Comparison of ENCODE assay signal across 1 cellular context in genomic region chr14:93110856-93111419, GRCh38.
TF ChIP-seq lines count a peak whose summit lies in the region.

No MANE protein-coding gene starts in this region.

TF ChIP-seq in K562, 482 proteins besides CTCF, POLR2A, EP300 and RAD21 (continued from another document):
- TF ChIP-seq, protein P1, sequence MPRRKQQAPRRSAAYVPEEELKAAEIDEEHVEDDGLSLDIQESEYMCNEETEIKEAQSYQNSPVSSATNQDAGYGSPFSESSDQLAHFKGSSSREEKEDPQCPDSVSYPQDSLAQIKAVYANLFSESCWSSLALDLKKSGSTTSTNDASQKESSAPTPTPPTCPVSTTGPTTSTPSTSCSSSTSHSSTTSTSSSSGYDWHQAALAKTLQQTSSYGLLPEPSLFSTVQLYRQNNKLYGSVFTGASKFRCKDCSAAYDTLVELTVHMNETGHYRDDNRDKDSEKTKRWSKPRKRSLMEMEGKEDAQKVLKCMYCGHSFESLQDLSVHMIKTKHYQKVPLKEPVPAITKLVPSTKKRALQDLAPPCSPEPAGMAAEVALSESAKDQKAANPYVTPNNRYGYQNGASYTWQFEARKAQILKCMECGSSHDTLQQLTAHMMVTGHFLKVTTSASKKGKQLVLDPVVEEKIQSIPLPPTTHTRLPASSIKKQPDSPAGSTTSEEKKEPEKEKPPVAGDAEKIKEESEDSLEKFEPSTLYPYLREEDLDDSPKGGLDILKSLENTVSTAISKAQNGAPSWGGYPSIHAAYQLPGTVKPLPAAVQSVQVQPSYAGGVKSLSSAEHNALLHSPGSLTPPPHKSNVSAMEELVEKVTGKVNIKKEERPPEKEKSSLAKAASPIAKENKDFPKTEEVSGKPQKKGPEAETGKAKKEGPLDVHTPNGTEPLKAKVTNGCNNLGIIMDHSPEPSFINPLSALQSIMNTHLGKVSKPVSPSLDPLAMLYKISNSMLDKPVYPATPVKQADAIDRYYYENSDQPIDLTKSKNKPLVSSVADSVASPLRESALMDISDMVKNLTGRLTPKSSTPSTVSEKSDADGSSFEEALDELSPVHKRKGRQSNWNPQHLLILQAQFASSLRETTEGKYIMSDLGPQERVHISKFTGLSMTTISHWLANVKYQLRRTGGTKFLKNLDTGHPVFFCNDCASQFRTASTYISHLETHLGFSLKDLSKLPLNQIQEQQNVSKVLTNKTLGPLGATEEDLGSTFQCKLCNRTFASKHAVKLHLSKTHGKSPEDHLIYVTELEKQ (CRISPR knock-in tag; IDR thresholded peaks at IDR 0.05): no peak
- TF ChIP-seq ZNF589 (CRISPR knock-in tag; IDR thresholded peaks at IDR 0.05; ENCODE audit: low read depth) (no peak), DACH1 (IDR thresholded peaks at IDR 0.05; ENCODE audit: partially characterized antibody) (no peak)
